ENCODE assay signal across 8 cellular contexts in the genomic region with DNA sequence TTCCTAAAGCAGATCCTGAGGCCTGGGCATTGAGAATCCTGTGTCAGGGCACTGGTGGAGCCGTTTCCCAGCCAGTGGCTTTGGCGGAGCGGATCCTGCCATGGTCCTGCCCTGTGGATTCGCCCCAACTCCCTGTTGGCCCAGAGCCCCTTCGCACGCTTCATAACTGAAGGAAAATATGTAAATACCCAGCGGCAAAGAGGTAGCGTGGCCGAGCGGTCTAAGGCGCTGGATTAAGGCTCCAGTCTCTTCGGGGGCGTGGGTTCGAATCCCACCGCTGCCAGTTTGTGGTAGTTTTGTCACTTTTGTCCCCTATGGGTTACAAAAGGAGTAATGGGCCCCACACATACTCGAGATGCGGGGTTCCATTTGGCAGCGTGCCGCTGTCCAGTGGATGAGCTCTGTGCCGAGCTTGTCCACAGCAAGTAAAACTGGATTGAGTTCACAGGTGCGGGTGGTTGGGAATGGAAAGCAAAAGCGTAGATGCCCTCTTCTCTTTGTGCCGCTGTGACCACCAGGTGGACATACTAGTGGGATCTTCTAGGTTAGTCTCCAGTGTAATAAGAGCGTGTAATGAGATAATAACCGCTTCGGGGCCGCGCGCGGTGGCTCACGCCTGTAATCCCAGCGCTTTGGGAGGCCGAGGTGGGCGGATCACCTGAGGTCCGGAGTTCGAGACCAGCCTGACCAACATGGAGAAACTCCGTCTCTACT. TPM values are rescaled to one million over a fixed set of nuclear protein-coding genes. Genes with fewer than 3 reads are reported as not detected.
DNase-seq lines count a peak whose midpoint lies in the region; ATAC-seq, FAIRE-seq and TF ChIP-seq lines count a peak whose summit lies in the region.

No MANE protein-coding gene starts in this region.

- H3K36me3 ChIP-seq in mesodermal cell (ENCODE audit: control insufficient read depth, insufficient read depth, low read length) = no peaks in the 10 kb centered on the region
- H3K36me3 ChIP-seq in stomach = no peaks in the 10 kb centered on the region

- no peak for TF ChIP-seq POLR2A in stomach (IDR thresholded peaks at IDR 0.05)

- FAIRE-seq in frontal cortex (lab: Jason Lieb, UNC) = no peak

- H3K27me3 ChIP-seq in stomach = no peaks in the 10 kb centered on the region

- ATAC-seq in HG02763 (IDR thresholded peaks at IDR 0.05; ENCODE audit: unreplicated experiment) (no peak), HG02981 (IDR thresholded peaks at IDR 0.05; ENCODE audit: unreplicated experiment) (no peak)

- intact Hi-C loops in stomach (cut with DNase I; ENCODE audit: low total_unique reads) = no loop called here

- DNase-seq in SW480 (ENCODE audit: low spot score) (peak; percentile 94), ecto neural progenitor cell (ENCODE audit: low spot score) (peak; percentile 90), stomach (peak; percentile 73), frontal cortex (ENCODE audit: low spot score in 2 of 2) (no peak)

- peak overlapping the region; percentile 77 for H3K4me3 ChIP-seq in mesodermal cell (ENCODE audit: extremely low read depth, insufficient read depth, low read length, poor library complexity, severe bottlenecking)
- peak overlapping the region; percentile 78 to 91 (median 82) for H3K4me3 ChIP-seq in stomach

- 0 out of 2 replicates have a peak, but pooled peaks have one; percentile 22 for TF ChIP-seq CTCF in GM12874 (IDR thresholded peaks at IDR 0.05; ENCODE audit: insufficient read depth, low read depth, low read length)
- TF ChIP-seq CTCF in stomach (IDR thresholded peaks at IDR 0.05) = no peak

- H3K9me3 ChIP-seq in mesodermal cell (ENCODE audit: control insufficient read depth, low read length) (no peaks in the 10 kb centered on the region), stomach (no peaks in the 10 kb centered on the region)

- TF ChIP-seq EP300 in stomach (IDR thresholded peaks at IDR 0.05) = no peak

- 1 to 2% methylated on average over 23 to 33 of the region's 37 CpGs for WGBS in mesodermal cell (ENCODE audit: insufficient coverage in 2 of 2), 2 experiments
- 4 to 6% (median 6%) methylated on average over 37 of the region's 37 CpGs for WGBS in stomach, 5 donors

- H3K27ac ChIP-seq in mesodermal cell (ENCODE audit: low read depth, low read length, severe bottlenecking) (no peak overlapping the region), stomach (peak overlapping the region in 4 of 5 donors; percentile 77 to 93 (median 92))

- H3K4me1 ChIP-seq in mesodermal cell (ENCODE audit: control insufficient read depth, insufficient read depth, low read length, poor library complexity, severe bottlenecking) (peaks cover 9% of the 10 kb centered on the region), stomach (peaks cover 5 to 73% (median 52%) of the 10 kb centered on the region in 4 donors)

RNA-seq across cellular contexts. Expression of gene TRIM7, which starts 17.3 kb away (rescaled TPM):
- 0.37 TPM for polyA plus RNA-seq in mesodermal cell (2013, experiment 1 of 2)
- polyA plus RNA-seq in mesodermal cell (2013, experiment 2 of 2) = not detected
- total RNA-seq in stomach = 1 to 10 TPM in 3 of 5 donors, under 1 TPM in 1, not detected in 1; 0.45 to 7.5 (median 3.4) TPM
- 10 to 100 TPM in 1 of 3 donors, 1 to 10 TPM in 1, under 1 TPM in 1; 0.93 to 20.4 (median 3.4) TPM for polyA plus RNA-seq in stomach
- total RNA-seq in frontal cortex = 2.0 TPM

RNA-seq across cellular contexts. Expression of gene TRIM41, which starts 35.4 kb away (rescaled TPM):
- polyA plus RNA-seq in mesodermal cell (2013, experiment 1 of 2) = 16.0 TPM
- 16.1 TPM for polyA plus RNA-seq in mesodermal cell (2013, experiment 2 of 2)
- total RNA-seq in stomach (10 to 100 TPM in 4 of 5 donors, 1 to 10 TPM in 1; 2.3 to 70.4 (median 10.3) TPM), frontal cortex (12.2 TPM)
- polyA plus RNA-seq in stomach = 10 to 100 TPM; 13.8 to 26.1 (median 18.2) TPM

RNA-seq across cellular contexts. Expression of gene OR2V2, which starts 40.3 kb away (rescaled TPM):
- polyA plus RNA-seq in mesodermal cell (2013, experiment 1 of 2) = not detected
- polyA plus RNA-seq in mesodermal cell (2013, experiment 2 of 2) = not detected
- not detected for total RNA-seq in stomach
- not detected for polyA plus RNA-seq in stomach
- not detected for total RNA-seq in frontal cortex

RNA-seq across cellular contexts. Expression of gene RACK1, which starts 56.0 kb away (rescaled TPM):
- 2,439 TPM for polyA plus RNA-seq in mesodermal cell (2013, experiment 1 of 2)
- polyA plus RNA-seq in mesodermal cell (2013, experiment 2 of 2) = 2,115 TPM
- 1,000 to 10,000 TPM in 3 of 5 donors, 100 to 1,000 TPM in 2; 814 to 2,131 (median 1,334) TPM for total RNA-seq in stomach
- polyA plus RNA-seq in stomach = 1,000 to 10,000 TPM; 2,190 to 3,034 (median 2,228) TPM
- 3,351 TPM for total RNA-seq in frontal cortex

RNA-seq across cellular contexts. Expression of gene OR2V1, which starts 56.7 kb away (rescaled TPM):
- polyA plus RNA-seq in mesodermal cell (2013, experiment 1 of 2) = not detected
- not detected for polyA plus RNA-seq in mesodermal cell (2013, experiment 2 of 2)
- total RNA-seq in stomach (not detected), frontal cortex (not detected)
- not detected for polyA plus RNA-seq in stomach

Comparison
In these comparisons a context has a peak if more than half of its experiments do, and no peak if none do; other contexts are left out.
1. DNase-seq: peak in SW480 (single experiment), ecto neural progenitor cell (single experiment) and stomach (single experiment); none in frontal cortex (0 of 2).